12 cellular contexts compared by ENCODE assay signal in genomic region chr1:9001505-9002213, GRCh38. TPM values are rescaled to one million over a fixed set of nuclear protein-coding genes. Genes with fewer than 3 reads are reported as not detected.
DNase-seq lines count a peak whose midpoint lies in the region; ATAC-seq, FAIRE-seq and TF ChIP-seq lines count a peak whose summit lies in the region.
"Not testable (repeated sequence)": the region's sequence is repeated elsewhere in the genome, so short reads cannot be mapped to it uniquely, and the experiment has no call there.
"Had no signal": no experiment of that assay in that cellular context is flagged by ENCODE, and none has a peak within 500 bp of the region (broad histone marks: within the 10 kb centered on the region; RNA-seq: fewer than 3 reads in every experiment).

No MANE protein-coding gene starts in this region.

- H2BK15ac ChIP-seq in H1 (ENCODE audit: low read length): not testable (repeated sequence)

- H3K18ac ChIP-seq in H1 (ENCODE audit: extremely low read depth, low read length): not testable (repeated sequence)

- H4K91ac ChIP-seq in H1 (replicated peaks; ENCODE audit: insufficient read length, low read length): not testable (repeated sequence)

- 54% methylated on average over 9 of the region's 14 CpGs for WGBS in A549 (ENCODE audit: missing lambda C conversion rate)
- 82% methylated on average over 14 of the region's 14 CpGs; no CpG with 5 or more reads in 1 of the 2 experiments for WGBS in H1 (ENCODE audit: extremely low coverage in 1 of 2, insufficient coverage in 1 of 2, insufficient read length in 1 of 2, insufficient replicate concordance in 2 of 2, low coverage in 1 of 2, low lambda C conversion rate in 2 of 2, missing lambda C conversion rate in 1 of 2), 2 experiments
- WGBS in HepG2 (ENCODE audit: low lambda C conversion rate): 21% methylated on average over 14 of the region's 14 CpGs
- 55% methylated on average over 14 of the region's 14 CpGs for WGBS in prostate gland

- POLR2A ChIA-PET in A549 (lab: Yijun Ruan, JAX): interaction anchor here (0.7 kb wide), 1 partner anchor 18 kb away, joined by 4 read pairs; no protein-coding TSS in a partner anchor
- POLR2A ChIA-PET in H1 (lab: Charles Lee; ENCODE audit: partially characterized antibody): interaction anchor here (0.5 kb wide), 1 partner anchor 12 kb away, joined by 3 read pairs; no protein-coding TSS in a partner anchor
- POLR2A ChIA-PET in HepG2 (lab: Yijun Ruan, JAX): not testable (repeated sequence)

- H3K4ac ChIP-seq in H1 (replicated peaks; ENCODE audit: insufficient read length, low read depth, low read length): not testable (repeated sequence)

- not testable (repeated sequence) for H2BK120ac ChIP-seq in H1 (replicated peaks; ENCODE audit: low read depth, low read length)

- H3K36me3 ChIP-seq in H1 (ENCODE audit: control insufficient read depth in 2 of 4, insufficient read depth in 4 of 4, low read length in 3 of 4); HepG2 (replicated peaks in 1 of 2; ENCODE audit: control insufficient read depth in 1 of 2, insufficient read depth in 2 of 2, low read length in 2 of 2); prostate gland: not testable (repeated sequence)

- H3K4me3 ChIP-seq in A549; H1 (ENCODE audit: extremely low read depth in 1 of 4, insufficient read depth in 2 of 4, low read depth in 3 of 4, low read length in 4 of 4); foreskin fibroblast (ENCODE audit: low read depth in 1 of 2, low read length in 2 of 2); prostate gland: not testable (repeated sequence)
- H3K4me3 ChIP-seq in HepG2 (replicated peaks in 1 of 3; ENCODE audit: insufficient read depth in 1 of 3, low read depth in 2 of 3, low read length in 3 of 3): peak overlapping the region in 2 of 3 experiments; percentile 29 to 38; a peak in 4 of 6 replicates

- not testable (repeated sequence) for H3K27me3 ChIP-seq in H1 (replicated peaks in 1 of 4; ENCODE audit: control insufficient read depth in 3 of 4, extremely low read depth in 1 of 4, insufficient read depth in 3 of 4, low read length in 3 of 4); HepG2 (ENCODE audit: control insufficient read depth in 1 of 2, insufficient read depth in 2 of 2, low read length in 2 of 2); prostate gland (replicated peaks; ENCODE audit: insufficient read depth)

- H2BK12ac ChIP-seq in H1 (ENCODE audit: low read depth, low read length): not testable (repeated sequence)

- peak overlapping the region; percentile 54 to 63; a peak in 3 of 6 replicates for H3K27ac ChIP-seq in A549
- not testable (repeated sequence) for H3K27ac ChIP-seq in H1 (ENCODE audit: low read depth, low read length); HepG2 (ENCODE audit: extremely low read length, insufficient read depth, low read length)
- peak overlapping the region; percentile 82 to 94 for H3K27ac ChIP-seq in prostate gland

- not testable (repeated sequence) for H3K9me3 ChIP-seq in A549; H1 (ENCODE audit: insufficient read depth in 2 of 2, low read depth in 1 of 2, low read length in 1 of 2); HepG2 (ENCODE audit: low read length); prostate gland

- H3K4me2 ChIP-seq in A549: peak overlapping the region; percentile 41
- not testable (repeated sequence) for H3K4me2 ChIP-seq in H1 (ENCODE audit: insufficient read depth in 1 of 2, low read depth in 2 of 2, low read length in 2 of 2)
- peak overlapping the region; percentile 63 for H3K4me2 ChIP-seq in HepG2 (ENCODE audit: low read depth, low read length)

- H3K56ac ChIP-seq in H1 (replicated peaks; ENCODE audit: insufficient read length, low read depth, low read length): not testable (repeated sequence)

- FAIRE-seq in A549 (lab: Jason Lieb, UNC); H1 (lab: Jason Lieb, UNC); HepG2 (lab: Jason Lieb, UNC): not testable (repeated sequence)

- not testable (repeated sequence) for H2AK5ac ChIP-seq in H1 (ENCODE audit: low read depth, low read length)

- not testable (repeated sequence) for H2BK5ac ChIP-seq in H1 (ENCODE audit: low read depth, low read length)

- H3K9ac ChIP-seq in H1 (replicated peaks in 1 of 4; ENCODE audit: extremely low read depth in 1 of 4, low read depth in 3 of 4, low read length in 3 of 4); HepG2 (ENCODE audit: insufficient read depth, low read depth, low read length): not testable (repeated sequence)

- H3K14ac ChIP-seq in H1 (ENCODE audit: insufficient read length): not testable (repeated sequence)

- not testable (repeated sequence) for BruUV-seq in HepG2 (replicated peaks; lab: Mats Ljungman, UMichigan)

- not testable (repeated sequence) for TF ChIP-seq POLR2A in A549 (IDR thresholded peaks at IDR 0.05; ENCODE audit: low read length); H1 (IDR thresholded peaks at IDR 0.05; ENCODE audit: control extremely low read depth in 1 of 2, low read depth in 2 of 2, low read length in 2 of 2); HepG2 (IDR thresholded peaks at IDR 0.05; ENCODE audit: insufficient read depth in 1 of 2, low read depth in 2 of 2, low read length in 2 of 2); prostate gland (IDR thresholded peaks at IDR 0.05)

- in situ Hi-C loops in HepG2 (cut with HindIII; ENCODE audit: extremely low pct_ligation_motif_present, low pct_unique_long_range_greater_than_20kb): not testable (repeated sequence)

- not testable (repeated sequence) for H4K20me1 ChIP-seq in H1 (replicated peaks in 1 of 2; ENCODE audit: control insufficient read depth in 1 of 2, insufficient read depth in 2 of 2, low read length in 2 of 2); HepG2 (ENCODE audit: insufficient read depth, low read length)

- H4K8ac ChIP-seq in H1 (ENCODE audit: extremely low read depth, insufficient read depth, low read length): not testable (repeated sequence)

- not testable (repeated sequence) for H3K23ac ChIP-seq in H1 (ENCODE audit: insufficient read length)

- DNase-seq in A549 (ENCODE audit: low read depth in 1 of 2, low spot score in 1 of 2); H1 (ENCODE audit: low read depth in 1 of 2, low spot score in 2 of 2): not testable (repeated sequence)
- DNase-seq in DMS53 (lab: John Stamatoyannopoulos, UW) (peak; percentile 85), NCI-H510A treated with DMSO at 0.1 percent for 48 hours (lab: John Stamatoyannopoulos, UW) (peak; percentile 42), foreskin fibroblast (peak; percentile 26 to 45), HepG2 (ENCODE audit: low spot score) (peak; percentile 49), prostate gland (ENCODE audit: low spot score) (peak; percentile 81)

- ATAC-seq in A549: not testable (repeated sequence)
- ATAC-seq in HepG2: peak; percentile 40

- H3K79me2 ChIP-seq in H1 (ENCODE audit: control insufficient read depth in 1 of 2, insufficient read depth in 2 of 2, low read length in 2 of 2); HepG2 (ENCODE audit: insufficient read depth, low read length): not testable (repeated sequence)

- intact Hi-C loops in HepG2 (cut with micrococcal nuclease; ENCODE audit: unreplicated experiment); prostate gland (cut with DNase I): not testable (repeated sequence)

- TF ChIP-seq EP300 in A549 (IDR thresholded peaks at IDR 0.05); H1 (IDR thresholded peaks at IDR 0.05; ENCODE audit: borderline replicate concordance in 1 of 2, low read depth in 2 of 2, low read length in 2 of 2); HepG2 (IDR thresholded peaks at IDR 0.05; ENCODE audit: low read depth in 2 of 2, low read length in 2 of 2); HepG2 (CRISPR knock-in tag; IDR thresholded peaks at IDR 0.05; ENCODE audit: borderline replicate concordance): not testable (repeated sequence)

- not testable (repeated sequence) for H2BK20ac ChIP-seq in H1 (ENCODE audit: low read length)

- H2AFZ ChIP-seq in H1 (ENCODE audit: low read length): peak overlapping the region; percentile 22; the same call in 1 of the 2 replicates
- not testable (repeated sequence) for H2AFZ ChIP-seq in HepG2 (ENCODE audit: low read length)

- not testable (repeated sequence) for H4K5ac ChIP-seq in H1 (ENCODE audit: insufficient read length, low read depth, low read length)

- not testable (repeated sequence) for TF ChIP-seq CTCF in A549 (IDR thresholded peaks at IDR 0.05); H1 (IDR thresholded peaks at IDR 0.05; ENCODE audit: control extremely low read depth in 1 of 3, insufficient read depth in 1 of 3, low read depth in 1 of 3, low read length in 3 of 3); foreskin fibroblast (IDR thresholded peaks at IDR 0.05; ENCODE audit: low read depth, low read length); HepG2 (CRISPR knock-in tag; IDR thresholded peaks at IDR 0.05); prostate gland (IDR thresholded peaks at IDR 0.05)

- not testable (repeated sequence) for TF ChIP-seq RAD21 in A549 (conservative IDR thresholded peaks at IDR 0.05 in 1 of 2, IDR thresholded peaks at IDR 0.05 in 1 of 2); H1 (IDR thresholded peaks at IDR 0.05 in 1 of 2, conservative IDR thresholded peaks at IDR 0.05 in 1 of 2; ENCODE audit: low read depth in 2 of 2, low read length in 2 of 2); HepG2 (CRISPR knock-in tag; IDR thresholded peaks at IDR 0.05)

- H3K79me1 ChIP-seq in H1 (ENCODE audit: low read depth, low read length): not testable (repeated sequence)

- H3K23me2 ChIP-seq in H1 (ENCODE audit: low read depth, low read length): not testable (repeated sequence)

- CTCF ChIA-PET in A549 (lab: Yijun Ruan, JAX) (interaction anchor here (0.7 to 1.6 kb wide), 3 partner anchors 13 to 84 kb away, joined by 3 to 5 read pairs (median 5); no protein-coding TSS in a partner anchor), H1 (lab: Charles Lee; ENCODE audit: partially characterized antibody) (interaction anchor here (1.0 to 1.1 kb wide), 3 partner anchors 12 to 142 kb away, joined by 3 to 4 read pairs (median 3); no protein-coding TSS in a partner anchor)
- CTCF ChIA-PET in HepG2 (lab: Yijun Ruan, JAX; ENCODE audit: low intra/inter-chr PET ratio, low total read pairs): not testable (repeated sequence)

- H3K4me1 ChIP-seq in A549: peaks cover 15% of the 10 kb centered on the region
- H3K4me1 ChIP-seq in H1 (replicated peaks in 1 of 4; ENCODE audit: control insufficient read depth in 3 of 4, insufficient read depth in 4 of 4, low read length in 3 of 4); prostate gland (replicated peaks): not testable (repeated sequence)
- peaks cover 58% of the 10 kb centered on the region for H3K4me1 ChIP-seq in HepG2 (ENCODE audit: insufficient read depth, low read length)

RNA-seq across cellular contexts. Expression of gene SLC2A7, which starts 24.6 kb away (rescaled TPM):
- polyA plus RNA-seq in A549 (2011; rRNA removed): not detected in 2 replicates
- polyA plus RNA-seq in A549 (2012; cell fraction: cytosol; rRNA removed): 0.03 TPM in 1 of 2 replicates, not detected in the other
- polyA plus RNA-seq in A549 (2012; cell fraction: nucleus; rRNA removed): not detected in 2 replicates
- polyA plus RNA-seq in A549 (2017; fragmentation: RNase III; extraction: RNeasy Plus Mini Kit Qiagen cat#74134 plus additional on column Dnase treatment): 0.05 TPM in 2 of 3 replicates, not detected in the other
- polyA minus RNA-seq in A549 (2011; rRNA and poly(A)+ RNA removed): not detected in 2 replicates
- total RNA-seq in H1 (2021; fragmentation: NEBNext Ultra II Directional; extraction: Animal tissue kit (Norgen Biotek cat#: 25700)): not detected in 2 replicates
- polyA plus RNA-seq in H1 (2011; rRNA removed): not detected in 2 replicates
- polyA plus RNA-seq in H1 (2011; cell fraction: cytosol; rRNA removed): not detected
- polyA plus RNA-seq in H1 (2011; cell fraction: nucleus; rRNA removed): not detected
- not detected in 4 replicates for polyA plus RNA-seq in H1 (2012, experiment 1 of 2)
- polyA plus RNA-seq in H1 (2012, experiment 2 of 2): not detected
- polyA plus RNA-seq in H1 (2013, experiment 1 of 2): not detected
- not detected for polyA plus RNA-seq in H1 (2013, experiment 2 of 2)
- polyA minus RNA-seq in H1 (2011; rRNA and poly(A)+ RNA removed): not detected in 2 replicates
- not detected for polyA minus RNA-seq in H1 (2011; cell fraction: cytosol; rRNA and poly(A)+ RNA removed)
- polyA minus RNA-seq in H1 (2011; cell fraction: nucleus; rRNA and poly(A)+ RNA removed): not detected
- not detected in 2 replicates for total RNA-seq in HepG2 (2016; rRNA removed; fragmentation: Illumina TruSeq; extraction: Trizol)
- total RNA-seq in HepG2 (2016; cell fraction: cytosol; rRNA removed; fragmentation: Illumina TruSeq; extraction: Trizol; ENCODE audit: low read depth): not detected in 2 replicates
- total RNA-seq in HepG2 (2016; cell fraction: insoluble cytoplasmic fraction; rRNA removed; fragmentation: Illumina TruSeq; extraction: Trizol): not detected in 2 replicates
- not detected in 2 replicates for total RNA-seq in HepG2 (2016; cell fraction: membrane; rRNA removed; fragmentation: Illumina TruSeq; extraction: Trizol)
- total RNA-seq in HepG2 (2016; cell fraction: nucleus; rRNA removed; fragmentation: Illumina TruSeq; extraction: Trizol): not detected in 2 replicates
- polyA plus RNA-seq in HepG2 (2011; rRNA removed): not detected in 2 replicates
- polyA plus RNA-seq in HepG2 (2011; cell fraction: cytosol; rRNA removed): not detected in 2 replicates
- not detected in 2 replicates for polyA plus RNA-seq in HepG2 (2011; cell fraction: nucleus; rRNA removed)
- polyA plus RNA-seq in HepG2 (2012): not detected in 2 replicates
- polyA plus RNA-seq in HepG2 (2016; cell fraction: cytosol; fragmentation: Illumina TruSeq; extraction: Trizol; ENCODE audit: low read depth): not detected in 2 replicates
- polyA plus RNA-seq in HepG2 (2016; cell fraction: insoluble cytoplasmic fraction; fragmentation: Illumina TruSeq; extraction: Trizol; ENCODE audit: low read depth): not detected in 2 replicates
- not detected in 2 replicates for polyA plus RNA-seq in HepG2 (2016; cell fraction: membrane; fragmentation: Illumina TruSeq; extraction: Trizol; ENCODE audit: low read depth)
- polyA plus RNA-seq in HepG2 (2016; cell fraction: nucleus; fragmentation: Illumina TruSeq; extraction: Trizol; ENCODE audit: insufficient read depth, low read depth): not detected in 2 replicates
- not detected in 2 replicates for polyA minus RNA-seq in HepG2 (2011; rRNA and poly(A)+ RNA removed; ENCODE audit: low replicate concordance)
- not detected in 2 replicates for polyA minus RNA-seq in HepG2 (2011; cell fraction: cytosol; rRNA and poly(A)+ RNA removed)
- polyA minus RNA-seq in HepG2 (2011; cell fraction: nucleus; rRNA and poly(A)+ RNA removed): not detected in 2 replicates
- not detected for total RNA-seq in prostate gland
- total RNA-seq: A172, Daoy, GM23248 had no signal
- polyA plus RNA-seq: CD14-positive monocyte, GM23248, SK-N-SH had no signal

RNA-seq across cellular contexts. Expression of gene CA6, which starts 56.0 kb away (rescaled TPM):
- polyA plus RNA-seq in A549 (2011; rRNA removed): not detected in 2 replicates
- polyA plus RNA-seq in A549 (2012; cell fraction: cytosol; rRNA removed): not detected in 2 replicates
- not detected in 2 replicates for polyA plus RNA-seq in A549 (2012; cell fraction: nucleus; rRNA removed)
- not detected in 3 replicates for polyA plus RNA-seq in A549 (2017; fragmentation: RNase III; extraction: RNeasy Plus Mini Kit Qiagen cat#74134 plus additional on column Dnase treatment)
- not detected in 2 replicates for polyA minus RNA-seq in A549 (2011; rRNA and poly(A)+ RNA removed)
- not detected in 2 replicates for total RNA-seq in H1 (2021; fragmentation: NEBNext Ultra II Directional; extraction: Animal tissue kit (Norgen Biotek cat#: 25700))
- not detected in 2 replicates for polyA plus RNA-seq in H1 (2011; rRNA removed)
- polyA plus RNA-seq in H1 (2011; cell fraction: cytosol; rRNA removed): not detected
- not detected for polyA plus RNA-seq in H1 (2011; cell fraction: nucleus; rRNA removed)
- polyA plus RNA-seq in H1 (2012, experiment 1 of 2): not detected in 4 replicates
- polyA plus RNA-seq in H1 (2012, experiment 2 of 2): not detected
- not detected for polyA plus RNA-seq in H1 (2013, experiment 1 of 2)
- not detected for polyA plus RNA-seq in H1 (2013, experiment 2 of 2)
- polyA minus RNA-seq in H1 (2011; rRNA and poly(A)+ RNA removed): not detected in 2 replicates
- not detected for polyA minus RNA-seq in H1 (2011; cell fraction: cytosol; rRNA and poly(A)+ RNA removed)
- polyA minus RNA-seq in H1 (2011; cell fraction: nucleus; rRNA and poly(A)+ RNA removed): not detected
- not detected in 2 replicates for total RNA-seq in HepG2 (2016; rRNA removed; fragmentation: Illumina TruSeq; extraction: Trizol)
- total RNA-seq in HepG2 (2016; cell fraction: cytosol; rRNA removed; fragmentation: Illumina TruSeq; extraction: Trizol; ENCODE audit: low read depth): not detected in 2 replicates
- total RNA-seq in HepG2 (2016; cell fraction: insoluble cytoplasmic fraction; rRNA removed; fragmentation: Illumina TruSeq; extraction: Trizol): not detected in 2 replicates
- not detected in 2 replicates for total RNA-seq in HepG2 (2016; cell fraction: membrane; rRNA removed; fragmentation: Illumina TruSeq; extraction: Trizol)
- not detected in 2 replicates for total RNA-seq in HepG2 (2016; cell fraction: nucleus; rRNA removed; fragmentation: Illumina TruSeq; extraction: Trizol)
- polyA plus RNA-seq in HepG2 (2011; rRNA removed): not detected in 2 replicates
- not detected in 2 replicates for polyA plus RNA-seq in HepG2 (2011; cell fraction: cytosol; rRNA removed)
- polyA plus RNA-seq in HepG2 (2011; cell fraction: nucleus; rRNA removed): not detected in 2 replicates
- polyA plus RNA-seq in HepG2 (2012): not detected in 2 replicates
- polyA plus RNA-seq in HepG2 (2016; cell fraction: cytosol; fragmentation: Illumina TruSeq; extraction: Trizol; ENCODE audit: low read depth): not detected in 2 replicates
- not detected in 2 replicates for polyA plus RNA-seq in HepG2 (2016; cell fraction: insoluble cytoplasmic fraction; fragmentation: Illumina TruSeq; extraction: Trizol; ENCODE audit: low read depth)
- polyA plus RNA-seq in HepG2 (2016; cell fraction: membrane; fragmentation: Illumina TruSeq; extraction: Trizol; ENCODE audit: low read depth): not detected in 2 replicates
- not detected in 2 replicates for polyA plus RNA-seq in HepG2 (2016; cell fraction: nucleus; fragmentation: Illumina TruSeq; extraction: Trizol; ENCODE audit: insufficient read depth, low read depth)
- not detected in 2 replicates for polyA minus RNA-seq in HepG2 (2011; rRNA and poly(A)+ RNA removed; ENCODE audit: low replicate concordance)
- polyA minus RNA-seq in HepG2 (2011; cell fraction: cytosol; rRNA and poly(A)+ RNA removed): not detected in 2 replicates
- polyA minus RNA-seq in HepG2 (2011; cell fraction: nucleus; rRNA and poly(A)+ RNA removed): not detected in 2 replicates
- not detected for total RNA-seq in prostate gland
- total RNA-seq: A172, Daoy, GM23248 had no signal
- polyA plus RNA-seq: CD14-positive monocyte, GM23248, SK-N-SH had no signal
